In genomic region chr1:21131200-21131599, GRCh38 we compare ENCODE assay signal across 8 cellular contexts.
"Had no signal": no experiment of that assay in that cellular context is flagged by ENCODE, and none has a peak within 500 bp of the region (broad histone marks: within the 10 kb centered on the region; RNA-seq: fewer than 3 reads in every experiment).

No MANE protein-coding gene starts in this region.

- H3K9me3 ChIP-seq: HAP-1 had no signal

- H2AFZ ChIP-seq: GM23248 had no signal

- H3K4me3 ChIP-seq: GM23248, HAP-1 had no signal

- FAIRE-seq: HepG2 had no signal

- H3K4me1 ChIP-seq: HAP-1 had no signal

- H3K27ac ChIP-seq: GM23248, HL-60 had no signal

- H3K9ac ChIP-seq: GM23248 had no signal

- H3K9me3 Mint-ChIP-seq: IgD-negative memory B cell had no signal

- ATAC-seq: HCT116, HepG2 had no signal

- H3K27me3 Mint-ChIP-seq: IgD-negative memory B cell had no signal

- DNase-seq: GM23248, GOT3, H7 had no signal
